ENCODE assay signal across 8 cellular contexts in genomic region chr3:114838025-114838424, GRCh38.
"Had no signal": no experiment of that assay in that cellular context is flagged by ENCODE, and none has a peak within 500 bp of the region (broad histone marks: within the 10 kb centered on the region; RNA-seq: fewer than 3 reads in every experiment).

No MANE protein-coding gene starts in this region.

- FAIRE-seq: G401.6, GM12878, GM12891, GM12892, GM18507, GM19239 had no signal

- H3K4me3 ChIP-seq: GM12878 had no signal

- ATAC-seq: GM12878 had no signal

- DNase-seq: GDM1, GF-D8 had no signal
